16 cellular contexts compared by ENCODE assay signal in the genomic region with DNA sequence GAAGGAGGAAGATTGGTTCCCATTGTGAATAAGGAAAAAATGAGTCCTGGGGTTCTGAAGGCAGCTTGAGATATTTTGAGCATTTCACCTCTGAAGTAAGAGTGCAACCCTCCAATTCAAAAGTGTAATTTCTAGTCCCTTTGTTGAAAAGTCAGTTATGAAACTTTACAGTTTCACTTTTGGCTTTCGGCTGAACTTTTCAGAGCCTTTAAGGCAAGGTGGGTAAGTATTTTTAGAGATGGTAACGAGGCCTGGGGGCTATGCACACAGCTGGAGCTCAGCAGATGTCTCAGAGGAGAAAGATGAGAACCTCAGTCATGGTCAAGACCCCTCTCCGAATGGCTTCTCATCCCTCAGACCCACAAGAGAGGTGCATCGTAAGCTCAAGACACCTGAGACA.
DNase-seq lines count a peak whose midpoint lies in the region; ATAC-seq and TF ChIP-seq lines count a peak whose summit lies in the region.
"Had no signal": no experiment of that assay in that cellular context is flagged by ENCODE, and none has a peak within 500 bp of the region (broad histone marks: within the 10 kb centered on the region; RNA-seq: fewer than 3 reads in every experiment).

No MANE protein-coding gene starts in this region.

- H3K36me3 ChIP-seq in SJCRH30 (no peaks in the 10 kb centered on the region), gastrocnemius medialis (no peaks in the 10 kb centered on the region)

- H3K27ac ChIP-seq in SJCRH30 (no peak overlapping the region), gastrocnemius medialis (no peak overlapping the region)
- H3K27ac ChIP-seq: C4-2B had no signal

- DNase-seq in NCI-H1417 treated with DMSO at 0.1 percent for 48 hours (lab: John Stamatoyannopoulos, UW) (no peak), SJCRH30 (no peak), gastrocnemius medialis (no peak)
- no peak for DNase-seq in activated CD8-positive, alpha-beta memory T cell treated with anti-CD3 and anti-CD28 coated beads, Interleukin-2, amount 10 ng/mL, durations not matched to agents 7 days and 5 days
- DNase-seq: activated CD8-positive, alpha-beta memory T cell treated with anti-CD3 and anti-CD28 coated beads for 24 hours; activated naive CD8-positive, alpha-beta T cell treated with anti-CD3 and anti-CD28 coated beads, Interleukin-2, amount 10 ng/mL, durations not matched to agents 7 days and 5 days; GOT3; NCI-H1436 treated with DMSO at 0.1 percent for 48 hours; NCI-H526 treated with DMSO at 0.1 percent for 48 hours; stimulated activated CD4-positive, alpha-beta T cell treated with anti-CD3 and anti-CD28 coated beads, Interleukin-4, amount 100 ng/mL, for 1 hour had no signal

- CTCF ChIA-PET in activated CD8-positive, alpha-beta memory T cell treated with anti-CD3 and anti-CD28 coated beads, Interleukin-2, amount 10 ng/mL, durations not matched to agents 7 days and 5 days (lab: Charles Lee) = interaction anchor here (1.4 kb wide), 1 partner anchor 16 kb away, joined by 3 read pairs; no protein-coding TSS in a partner anchor

- no peaks in the 10 kb centered on the region for H3K27me3 ChIP-seq in SJCRH30
- H3K27me3 ChIP-seq in gastrocnemius medialis = no peaks in the 10 kb centered on the region

- in situ Hi-C loops in gastrocnemius medialis (cut with MboI; ENCODE audit: low sequenced_read_pairs in 4 of 4) = no loop called here

- H3K4me1 ChIP-seq in SJCRH30 (no peaks in the 10 kb centered on the region), gastrocnemius medialis (no peaks in the 10 kb centered on the region)

- H3K27ac Mint-ChIP-seq in activated CD8-positive, alpha-beta memory T cell treated with anti-CD3 and anti-CD28 coated beads, Interleukin-2, amount 10 ng/mL, durations not matched to agents 7 days and 5 days = no peak overlapping the region
- H3K27ac Mint-ChIP-seq: activated naive CD8-positive, alpha-beta T cell treated with anti-CD3 and anti-CD28 coated beads, Interleukin-2, amount 10 ng/mL, durations not matched to agents 7 days and 5 days had no signal

- ATAC-seq in GM18502 (IDR thresholded peaks at IDR 0.05; ENCODE audit: poor library complexity, unreplicated experiment) (peak; percentile 80), GM19455 (IDR thresholded peaks at IDR 0.05; ENCODE audit: unreplicated experiment) (peak; percentile 77), HG02884 (IDR thresholded peaks at IDR 0.05; ENCODE audit: unreplicated experiment) (peak; percentile 73), HG03469 (IDR thresholded peaks at IDR 0.05; ENCODE audit: unreplicated experiment) (peak; percentile 81), gastrocnemius medialis (no peak)
- no peak for ATAC-seq in activated CD8-positive, alpha-beta memory T cell treated with anti-CD3 and anti-CD28 coated beads, Interleukin-2, amount 10 ng/mL, durations not matched to agents 7 days and 5 days
- ATAC-seq: Right ventricle myocardium inferior had no signal

- H3K4me3 Mint-ChIP-seq in activated CD8-positive, alpha-beta memory T cell treated with anti-CD3 and anti-CD28 coated beads, Interleukin-2, amount 10 ng/mL, durations not matched to agents 7 days and 5 days = no peak overlapping the region
- H3K4me3 Mint-ChIP-seq: activated naive CD8-positive, alpha-beta T cell treated with anti-CD3 and anti-CD28 coated beads, Interleukin-2, amount 10 ng/mL, durations not matched to agents 7 days and 5 days had no signal

- H3K4me3 ChIP-seq in SJCRH30 = no peak overlapping the region
- H3K4me3 ChIP-seq in gastrocnemius medialis = no peak overlapping the region

- H3K27me3 Mint-ChIP-seq in activated CD8-positive, alpha-beta memory T cell treated with anti-CD3 and anti-CD28 coated beads, Interleukin-2, amount 10 ng/mL, durations not matched to agents 7 days and 5 days = peaks cover 8% of the 10 kb centered on the region
- H3K27me3 Mint-ChIP-seq: activated naive CD8-positive, alpha-beta T cell treated with anti-CD3 and anti-CD28 coated beads, Interleukin-2, amount 10 ng/mL, durations not matched to agents 7 days and 5 days had no signal

- no peak for TF ChIP-seq CTCF in gastrocnemius medialis (IDR thresholded peaks at IDR 0.05 in 4 of 5, conservative IDR thresholded peaks at IDR 0.05 in 1 of 5)

- no peaks in the 10 kb centered on the region for H3K9me3 ChIP-seq in SJCRH30 (replicated peaks)
- no peaks in the 10 kb centered on the region for H3K9me3 ChIP-seq in gastrocnemius medialis

- TF ChIP-seq POLR2A in gastrocnemius medialis (IDR thresholded peaks at IDR 0.05) = no peak

- no peaks in the 10 kb centered on the region for H3K4me1 Mint-ChIP-seq in activated CD8-positive, alpha-beta memory T cell treated with anti-CD3 and anti-CD28 coated beads, Interleukin-2, amount 10 ng/mL, durations not matched to agents 7 days and 5 days
- H3K4me1 Mint-ChIP-seq: activated naive CD8-positive, alpha-beta T cell treated with anti-CD3 and anti-CD28 coated beads, Interleukin-2, amount 10 ng/mL, durations not matched to agents 7 days and 5 days had no signal

- intact Hi-C loops in gastrocnemius medialis (cut with DNase I; ENCODE audit: low total_unique reads) = no loop called here

- H3K9me3 Mint-ChIP-seq in activated CD8-positive, alpha-beta memory T cell treated with anti-CD3 and anti-CD28 coated beads, Interleukin-2, amount 10 ng/mL, durations not matched to agents 7 days and 5 days (ENCODE audit: low read depth) = no peaks in the 10 kb centered on the region
- H3K9me3 Mint-ChIP-seq: activated naive CD8-positive, alpha-beta T cell treated with anti-CD3 and anti-CD28 coated beads, Interleukin-2, amount 10 ng/mL, durations not matched to agents 7 days and 5 days had no signal

- no peaks in the 10 kb centered on the region for H3K36me3 Mint-ChIP-seq in activated CD8-positive, alpha-beta memory T cell treated with anti-CD3 and anti-CD28 coated beads, Interleukin-2, amount 10 ng/mL, durations not matched to agents 7 days and 5 days
- H3K36me3 Mint-ChIP-seq: activated naive CD8-positive, alpha-beta T cell treated with anti-CD3 and anti-CD28 coated beads, Interleukin-2, amount 10 ng/mL, durations not matched to agents 7 days and 5 days had no signal

Comparison
In these comparisons a context has a peak if more than half of its experiments do, and no peak if none do; other contexts are left out.
1. ATAC-seq: peak in GM18502 (single experiment), GM19455 (single experiment), HG02884 (single experiment) and HG03469 (single experiment); none in gastrocnemius medialis (0 of 2) and activated CD8-positive, alpha-beta memory T cell treated with anti-CD3 and anti-CD28 coated beads, Interleukin-2, amount 10 ng/mL, durations not matched to agents 7 days and 5 days (single experiment).